Comparison of ENCODE assay signal across 9 cellular contexts in the genomic region with DNA sequence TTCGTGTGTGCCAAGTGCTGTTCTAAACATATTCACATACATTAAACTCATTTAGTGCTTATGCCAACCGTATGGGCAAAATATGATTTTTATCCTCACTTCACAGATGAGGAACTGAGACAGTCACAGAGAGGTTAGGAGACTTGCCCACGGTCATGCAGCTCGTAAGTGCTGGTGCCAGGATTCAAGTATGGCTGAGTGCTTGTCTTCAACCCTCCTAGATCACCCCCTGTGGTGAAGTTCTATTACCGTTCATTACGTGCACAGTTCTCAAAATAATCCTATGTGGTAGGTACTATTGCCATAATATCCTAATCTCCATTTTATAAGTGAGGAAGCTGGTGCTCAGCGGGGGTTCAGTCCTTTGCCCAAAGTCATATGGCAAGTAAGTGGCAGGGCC. TPM values are rescaled to one million over a fixed set of nuclear protein-coding genes. Genes with fewer than 3 reads are reported as not detected.
A peak's percentile ranks its signal among the peaks of the same experiment; 100 is the strongest.
DNase-seq lines count a peak whose midpoint lies in the region; ATAC-seq and TF ChIP-seq lines count a peak whose summit lies in the region.
"Had no signal": no experiment of that assay in that cellular context is flagged by ENCODE, and none has a peak within 500 bp of the region (broad histone marks: within the 10 kb centered on the region; RNA-seq: fewer than 3 reads in every experiment).

No MANE protein-coding gene starts in this region.

- H3K27me3 ChIP-seq in OCI-LY3 (ENCODE audit: low read depth, low read length): no peaks in the 10 kb centered on the region
- no peaks in the 10 kb centered on the region for H3K27me3 ChIP-seq in endocrine pancreas (ENCODE audit: control insufficient read depth, insufficient read depth, low read length)
- no peaks in the 10 kb centered on the region for H3K27me3 ChIP-seq in prostate gland (replicated peaks; ENCODE audit: insufficient read depth)
- H3K27me3 ChIP-seq: pancreas had no signal

- H3K9me3 ChIP-seq in OCI-LY3 (ENCODE audit: insufficient read depth, low read length): no peaks in the 10 kb centered on the region
- H3K9me3 ChIP-seq in endocrine pancreas (ENCODE audit: control insufficient read depth, low read length): no peaks in the 10 kb centered on the region
- H3K9me3 ChIP-seq in prostate gland: no peaks in the 10 kb centered on the region
- H3K9me3 ChIP-seq: pancreas had no signal

- peaks cover 62% of the 10 kb centered on the region for H3K79me2 ChIP-seq in OCI-LY3 (ENCODE audit: low read length)

- H3K27ac ChIP-seq in OCI-LY3 (ENCODE audit: low read length) (peak overlapping the region; percentile 31), prostate gland (no peak overlapping the region)

- H3K4me3 ChIP-seq in OCI-LY3 (ENCODE audit: low read length) (peak overlapping the region; percentile 90), endocrine pancreas (ENCODE audit: control insufficient read depth, insufficient read depth, low read length) (peak overlapping the region; percentile 66), retinal pigment epithelial cell (ENCODE audit: low read length) (peak overlapping the region; percentile 89), prostate gland (peak overlapping the region in 1 of 2 donors; percentile 77)

- H3K4me2 ChIP-seq in OCI-LY3 (ENCODE audit: low read length): peak overlapping the region; percentile 91

- DNase-seq in retinal pigment epithelial cell (ENCODE audit: low read depth) (no peak), prostate gland (ENCODE audit: low spot score) (no peak), AG20443 (ENCODE audit: low spot score) (no peak)
- DNase-seq: NCI-H2171 had no signal

- TF ChIP-seq CTCF in GM12872 (IDR thresholded peaks at IDR 0.05; ENCODE audit: insufficient read depth, low read depth, low read length) (0 out of 3 replicates have a peak, but pooled peaks have one; percentile 17), OCI-LY3 (IDR thresholded peaks at IDR 0.05; ENCODE audit: low read depth, low read length) (no peak), retinal pigment epithelial cell (conservative IDR thresholded peaks at IDR 0.05; ENCODE audit: low read depth, low read length) (no peak), prostate gland (IDR thresholded peaks at IDR 0.05) (no peak)

- no peak overlapping the region for H2AFZ ChIP-seq in OCI-LY3 (ENCODE audit: low read depth, low read length)

- intact Hi-C loops in prostate gland (cut with DNase I): no loop called here

- H3K9ac ChIP-seq in OCI-LY3 (ENCODE audit: low read length) (peak overlapping the region; percentile 91), endocrine pancreas (ENCODE audit: control insufficient read depth, insufficient read depth, low read length) (peak overlapping the region; percentile 2)

- no peak for ATAC-seq in activated CD4-positive, CD25-positive, alpha-beta regulatory T cell treated with anti-CD3 and anti-CD28 coated beads, Interleukin-2, amount 50 U/mL, for 24 hours
- ATAC-seq: pancreas had no signal

- no peaks in the 10 kb centered on the region for H4K20me1 ChIP-seq in OCI-LY3 (ENCODE audit: insufficient read depth, low read length)

- H3K36me3 ChIP-seq in OCI-LY3 (replicated peaks; ENCODE audit: low read depth, low read length) (peaks cover 38% of the 10 kb centered on the region), endocrine pancreas (ENCODE audit: control insufficient read depth, insufficient read depth, low read length) (peaks cover 9% of the 10 kb centered on the region), prostate gland (peaks cover 0 to 6% of the 10 kb centered on the region in 2 donors)

- peaks cover 22% of the 10 kb centered on the region for H3K4me1 ChIP-seq in OCI-LY3 (ENCODE audit: low read length)
- peaks cover 6% of the 10 kb centered on the region for H3K4me1 ChIP-seq in endocrine pancreas (ENCODE audit: control insufficient read depth, insufficient read depth, low read length)
- H3K4me1 ChIP-seq in prostate gland (replicated peaks): peaks cover 6% of the 10 kb centered on the region

- no peak for TF ChIP-seq POLR2A in prostate gland (IDR thresholded peaks at IDR 0.05)

- 63% methylated on average over 7 of the region's 7 CpGs for whole genome bisulfite sequencing in prostate gland

RNA-seq across cellular contexts. Expression of a gene that starts 1.5 kb away (rescaled TPM):
- total RNA-seq in prostate gland: 10 to 100 TPM; 24.0 to 38.6 TPM

RNA-seq across cellular contexts. Expression of a gene that starts 16.8 kb away (rescaled TPM):
- total RNA-seq in prostate gland: 100 to 1,000 TPM; 294 to 334 TPM

RNA-seq across cellular contexts. Expression of a gene that starts 29.0 kb away (rescaled TPM):
- total RNA-seq in prostate gland: 100 to 1,000 TPM; 186 to 264 TPM

RNA-seq across cellular contexts. Expression of a gene that starts 46.8 kb away (rescaled TPM):
- total RNA-seq in prostate gland: 1 to 10 TPM in 1 of 2 donors, under 1 TPM in 1; 0.82 to 7.4 TPM
